In the genomic region with DNA sequence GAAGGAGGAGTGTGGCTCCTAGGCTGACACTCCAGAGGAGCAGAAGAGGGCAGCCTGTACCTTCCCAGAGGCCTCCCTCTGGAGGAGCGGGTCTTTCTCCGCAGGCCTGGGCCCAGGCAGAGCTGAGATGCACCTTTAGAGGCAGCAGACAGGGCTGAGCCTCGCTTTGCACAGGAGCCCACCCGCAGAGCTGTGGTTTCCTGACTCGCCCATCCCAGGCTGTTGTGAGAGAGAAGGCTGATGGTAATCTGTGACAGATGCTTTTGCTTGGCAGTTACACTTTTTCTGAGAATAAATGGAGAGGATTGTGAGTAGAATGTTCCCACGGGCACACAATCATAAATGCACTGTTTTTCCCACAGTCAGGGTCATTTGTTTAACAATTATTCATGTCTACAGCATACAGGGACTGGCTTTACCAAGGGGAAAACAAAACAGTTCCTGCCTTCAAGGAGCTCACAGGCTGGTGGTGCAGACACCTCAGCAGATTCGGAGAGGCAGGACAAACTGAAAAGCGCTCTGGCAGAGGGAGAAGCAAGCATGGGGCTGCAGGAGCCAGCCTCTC, we compare ENCODE assay signal across 9 cellular contexts. TPM values are rescaled to one million over a fixed set of nuclear protein-coding genes. Genes with fewer than 3 reads are reported as not detected.
DNase-seq lines count a peak whose midpoint lies in the region; ATAC-seq and TF ChIP-seq lines count a peak whose summit lies in the region.
"Had no signal": no experiment of that assay in that cellular context is flagged by ENCODE, and none has a peak within 500 bp of the region (broad histone marks: within the 10 kb centered on the region; RNA-seq: fewer than 3 reads in every experiment).

No MANE protein-coding gene starts in this region.

- no peaks in the 10 kb centered on the region for H3K36me3 ChIP-seq in hepatocyte (replicated peaks; ENCODE audit: insufficient read depth, low read depth)

- no peak for TF ChIP-seq CTCF in RWPE1 (conservative IDR thresholded peaks at IDR 0.05; ENCODE audit: low read depth)
- TF ChIP-seq CTCF in hepatocyte (IDR thresholded peaks at IDR 0.05; ENCODE audit: poor library complexity), result peak; percentile 14
- no peak for TF ChIP-seq CTCF in HFFc6 (IDR thresholded peaks at IDR 0.05)

- H3K36me3 Mint-ChIP-seq in HFFc6 (ENCODE audit: low read depth), result no peaks in the 10 kb centered on the region

- H3K4me1 ChIP-seq in hepatocyte (ENCODE audit: insufficient read depth), result peaks cover 17% of the 10 kb centered on the region

- H3K4me2 ChIP-seq in hepatocyte, result no peak overlapping the region

- H3K4me3 ChIP-seq in hepatocyte, result no peak overlapping the region
- H3K4me3 ChIP-seq: lung had no signal

- no peak overlapping the region for H2AFZ ChIP-seq in hepatocyte

- peak; percentile 83 for DNase-seq in ELF-1 (ENCODE audit: low read depth, low spot score)
- DNase-seq in RWPE1 (ENCODE audit: low spot score), result no peak
- DNase-seq in activated gamma-delta T cell treated with Interleukin-2 at 50 U/mL for 16 hours, result peak; percentile 86
- peak; percentile 42 for DNase-seq in hepatocyte (ENCODE audit: low spot score)
- DNase-seq in stimulated activated CD8-positive, alpha-beta memory T cell treated with anti-CD3 and anti-CD28 coated beads, Interleukin-7, amount 100 ng/mL, for 24 hours (ENCODE audit: low read depth), result peak; percentile 59
- DNase-seq in HFFc6, result no peak
- DNase-seq in NCI-H2029 (lab: John Stamatoyannopoulos, UW), result no peak

- H3K9me3 Mint-ChIP-seq in HFFc6, result no peaks in the 10 kb centered on the region

- peak overlapping the region; percentile 31 for H3K27ac ChIP-seq in RWPE1
- peak overlapping the region; percentile 45 for H3K27ac ChIP-seq in hepatocyte

- H3K9me2 ChIP-seq in hepatocyte (replicated peaks; ENCODE audit: insufficient read depth), result no peaks in the 10 kb centered on the region

- WGBS in hepatocyte (ENCODE audit: low lambda C conversion rate, missing lambda C conversion rate), result 53% methylated on average over 8 of the region's 8 CpGs

- POLR2A ChIA-PET in RWPE1 (lab: Yijun Ruan, JAX; ENCODE audit: low non-redundant PET), result no interaction called here

- no peak overlapping the region for H3K27ac Mint-ChIP-seq in HFFc6

- peaks cover 71% of the 10 kb centered on the region for H3K79me2 ChIP-seq in hepatocyte

- peaks cover 15% of the 10 kb centered on the region for H3K27me3 Mint-ChIP-seq in HFFc6 (ENCODE audit: insufficient read depth)

- H3K4me3 Mint-ChIP-seq in HFFc6, result no peak overlapping the region

- H3K9me3 ChIP-seq in hepatocyte (ENCODE audit: low read depth), result no peaks in the 10 kb centered on the region

- H4K20me1 ChIP-seq in hepatocyte (ENCODE audit: insufficient read depth, poor library complexity, severe bottlenecking), result peaks cover 12% of the 10 kb centered on the region

- peak; percentile 54 for ATAC-seq in HG02885 (IDR thresholded peaks at IDR 0.05; ENCODE audit: poor library complexity, unreplicated experiment)

- no peaks in the 10 kb centered on the region for H3K27me3 ChIP-seq in hepatocyte

- H3K4me1 Mint-ChIP-seq in HFFc6 (ENCODE audit: low read depth), result peaks cover 14% of the 10 kb centered on the region

- CTCF ChIA-PET in RWPE1 (lab: Yijun Ruan, JAX), result interaction anchor here (1.0 kb wide), 1 partner anchor 29 kb away, joined by 3 read pairs; no protein-coding TSS in a partner anchor

RNA-seq across cellular contexts. Expression of a gene that starts 13.9 kb away (rescaled TPM):
- total RNA-seq in hepatocyte, result 43.4 and 60.5 TPM in 2 replicates
- 77.2 and 103 TPM in 2 replicates for polyA plus RNA-seq in hepatocyte
- total RNA-seq in HFFc6 (2021; fragmentation: NEBNext Ultra II Directional; extraction: Animal tissue kit (Norgen Biotek cat#: 25700)), result 1 to 10 TPM; 1.2 to 4.8 (median 2.0) TPM

Comparison
In these comparisons a context has a peak if more than half of its experiments do, and no peak if none do; other contexts are left out.
1. DNase-seq: peak in ELF-1 (single experiment), activated gamma-delta T cell treated with Interleukin-2 at 50 U/mL for 16 hours (single experiment), hepatocyte (single experiment) and stimulated activated CD8-positive, alpha-beta memory T cell treated with anti-CD3 and anti-CD28 coated beads, Interleukin-7, amount 100 ng/mL, for 24 hours (single experiment); none in RWPE1 (single experiment), HFFc6 (single experiment) and NCI-H2029 (single experiment).